21 cellular contexts compared by ENCODE assay signal in genomic region chr17:36652716-36653115, GRCh38. TPM values are rescaled to one million over a fixed set of nuclear protein-coding genes. Genes with fewer than 3 reads are reported as not detected.
A peak's percentile ranks its signal among the peaks of the same experiment; 100 is the strongest.
DNase-seq lines count a peak whose midpoint lies in the region; ATAC-seq, FAIRE-seq and TF ChIP-seq lines count a peak whose summit lies in the region.
"Had no signal": no experiment of that assay in that cellular context is flagged by ENCODE, and none has a peak within 500 bp of the region (broad histone marks: within the 10 kb centered on the region; RNA-seq: fewer than 3 reads in every experiment).

No MANE protein-coding gene starts in this region.

- peaks cover 14 to 70% of the 10 kb centered on the region in 2 experiments for H3K27me3 ChIP-seq in K562 (ENCODE audit: control insufficient read depth in 2 of 2, insufficient read depth in 2 of 2, low read length in 2 of 2)
- peaks cover 28% of the 10 kb centered on the region for H3K27me3 ChIP-seq in hepatocyte

- DNase-seq in Caki2 (ENCODE audit: low read depth) (peak; percentile 6), NCI-H226 (peak; percentile 35), K562 (ENCODE audit: extremely low read depth in 1 of 4, low spot score in 3 of 4) (no peak), hepatocyte (ENCODE audit: low spot score) (peak; percentile 26), DMS114 treated with DMSO at 0.1 percent for 48 hours (lab: John Stamatoyannopoulos, UW; ENCODE audit: unreplicated experiment) (no peak), frontal cortex (ENCODE audit: low spot score in 2 of 2) (no peak)
- DNase-seq in stimulated activated effector memory CD8-positive, alpha-beta T cell treated with anti-CD3 and anti-CD28 coated beads, Interleukin-12 subunit alpha, Interleukin-12 subunit beta, amount 100 ng/mL, for 72 hours (ENCODE audit: low spot score in 2 of 2), result no peak
- DNase-seq: COR-L47, DMS79, HFFc6, NCI-H1930, NCI-H2171, NCI-H774 had no signal

- H3K36me3 ChIP-seq in K562 (ENCODE audit: control insufficient read depth, insufficient read depth, low read length) (no peaks in the 10 kb centered on the region), hepatocyte (replicated peaks; ENCODE audit: insufficient read depth, low read depth) (no peaks in the 10 kb centered on the region)

- H3K4me3 Mint-ChIP-seq in stimulated activated effector memory CD8-positive, alpha-beta T cell treated with anti-CD3 and anti-CD28 coated beads, Interleukin-12 subunit alpha, Interleukin-12 subunit beta, amount 100 ng/mL, for 72 hours, result no peak overlapping the region
- H3K4me3 Mint-ChIP-seq: GM23338, HFFc6 had no signal

- H3K4me1 ChIP-seq in K562 (replicated peaks in 1 of 2; ENCODE audit: control insufficient read depth in 2 of 2, insufficient read depth in 2 of 2, low read length in 2 of 2) (peaks cover 0 to 12% of the 10 kb centered on the region in 2 experiments; a peak in 2 of 5 replicates), hepatocyte (ENCODE audit: insufficient read depth) (peaks cover 3% of the 10 kb centered on the region)

- H3K4me3 ChIP-seq in K562, result no peak overlapping the region
- H3K4me3 ChIP-seq in hepatocyte, result no peak overlapping the region
- H3K4me3 ChIP-seq: GM23338, SK-N-MC had no signal

- no peaks in the 10 kb centered on the region for H3K36me3 Mint-ChIP-seq in stimulated activated effector memory CD8-positive, alpha-beta T cell treated with anti-CD3 and anti-CD28 coated beads, Interleukin-12 subunit alpha, Interleukin-12 subunit beta, amount 100 ng/mL, for 72 hours

- H3K27ac ChIP-seq in K562 (ENCODE audit: extremely low read depth, low read depth, low read length), result no peak overlapping the region
- no peak overlapping the region for H3K27ac ChIP-seq in hepatocyte
- H3K27ac ChIP-seq: C4-2B, SK-N-MC had no signal

- in situ Hi-C loops in Caki2 (cut with HindIII; ENCODE audit: low pct_unique_long_range_greater_than_20kb, low sequenced_read_pairs), result no loop called here
- in situ Hi-C loops in K562 (cut with MboI), result no loop called here

- H4K20me1 ChIP-seq in K562 (replicated peaks; ENCODE audit: control insufficient read depth, insufficient read depth, low read length), result 0 out of 2 replicates have a peak, but pooled peaks cover 4% of the 10 kb centered on the region
- H4K20me1 ChIP-seq in hepatocyte (ENCODE audit: insufficient read depth, poor library complexity, severe bottlenecking), result no peaks in the 10 kb centered on the region

- H3K27ac Mint-ChIP-seq in stimulated activated effector memory CD8-positive, alpha-beta T cell treated with anti-CD3 and anti-CD28 coated beads, Interleukin-12 subunit alpha, Interleukin-12 subunit beta, amount 100 ng/mL, for 72 hours, result no peak overlapping the region
- H3K27ac Mint-ChIP-seq: GM23338, HFFc6 had no signal

- no peak for TF ChIP-seq POLR2A in K562 (conservative IDR thresholded peaks at IDR 0.05)

- CTCF ChIA-PET in K562 (lab: Yijun Ruan, JAX; ENCODE audit: low intra/inter-chr PET ratio), result no interaction called here

- H3K79me2 ChIP-seq in K562 (ENCODE audit: control insufficient read depth, insufficient read depth, low read length) (no peaks in the 10 kb centered on the region), hepatocyte (no peaks in the 10 kb centered on the region)

- no TSS peak for BruUV-seq in K562 (replicated peaks; lab: Mats Ljungman, UMichigan)

- ATAC-seq in K562, result no peak
- no peak for ATAC-seq in stimulated activated effector memory CD8-positive, alpha-beta T cell treated with anti-CD3 and anti-CD28 coated beads, Interleukin-12 subunit alpha, Interleukin-12 subunit beta, amount 100 ng/mL, for 72 hours
- ATAC-seq in GM19467 (IDR thresholded peaks at IDR 0.05; ENCODE audit: unreplicated experiment), result no peak
- ATAC-seq: GM23338, HepG2 had no signal

- TF ChIP-seq CTCF in K562 (IDR thresholded peaks at IDR 0.05 in 2 of 3, conservative IDR thresholded peaks at IDR 0.05 in 1 of 3; ENCODE audit: insufficient read depth in 2 of 3, low read depth in 1 of 3, low read length in 3 of 3), result no peak
- no peak for TF ChIP-seq CTCF in hepatocyte (IDR thresholded peaks at IDR 0.05; ENCODE audit: poor library complexity)

- no peak for TF ChIP-seq RAD21 in K562 (CRISPR knock-in tag; conservative IDR thresholded peaks at IDR 0.05 in 1 of 2, IDR thresholded peaks at IDR 0.05 in 1 of 2)

- 2% methylated on average over 4 of the region's 4 CpGs for WGBS in K562 (ENCODE audit: insufficient coverage, low coverage, missing lambda C conversion rate)
- 67% methylated on average over 4 of the region's 4 CpGs for WGBS in hepatocyte (ENCODE audit: low lambda C conversion rate, missing lambda C conversion rate)

- FAIRE-seq in K562 (lab: Jason Lieb, UNC) (no peak), frontal cortex (lab: Jason Lieb, UNC) (no peak)
- FAIRE-seq: A204.1, G401.6, GM12892, HepG2 had no signal

- intact Hi-C loops in K562 (cut with micrococcal nuclease), result no loop called here

- H3K9ac ChIP-seq in K562 (ENCODE audit: insufficient read depth in 1 of 2, low read depth in 2 of 2, low read length in 2 of 2), result no peak overlapping the region

- H2AFZ ChIP-seq in K562 (ENCODE audit: low read depth, low read length) (no peak overlapping the region), hepatocyte (no peak overlapping the region)
- H2AFZ ChIP-seq: GM23338 had no signal

- TF ChIP-seq EP300 in K562 (IDR thresholded peaks at IDR 0.05; ENCODE audit: low read length), result no peak

- POLR2A ChIA-PET in K562 (lab: Yijun Ruan, JAX), result no interaction called here

- H3K9me3 ChIP-seq in K562 (replicated peaks; ENCODE audit: control insufficient read depth, insufficient read depth, low read depth, low read length) (no peaks in the 10 kb centered on the region), hepatocyte (ENCODE audit: low read depth) (no peaks in the 10 kb centered on the region)

- peaks cover 13% of the 10 kb centered on the region for H3K4me1 Mint-ChIP-seq in stimulated activated effector memory CD8-positive, alpha-beta T cell treated with anti-CD3 and anti-CD28 coated beads, Interleukin-12 subunit alpha, Interleukin-12 subunit beta, amount 100 ng/mL, for 72 hours

- H3K9me3 Mint-ChIP-seq in stimulated activated effector memory CD8-positive, alpha-beta T cell treated with anti-CD3 and anti-CD28 coated beads, Interleukin-12 subunit alpha, Interleukin-12 subunit beta, amount 100 ng/mL, for 72 hours, result no peaks in the 10 kb centered on the region
- H3K9me3 Mint-ChIP-seq: GM23338, HFFc6 had no signal

- no peak overlapping the region for H3K4me2 ChIP-seq in K562 (ENCODE audit: insufficient read depth, low read length)
- no peak overlapping the region for H3K4me2 ChIP-seq in hepatocyte
- H3K4me2 ChIP-seq: GM23338 had no signal

- no peaks in the 10 kb centered on the region for H3K9me2 ChIP-seq in hepatocyte (replicated peaks; ENCODE audit: insufficient read depth)

- no peaks in the 10 kb centered on the region for H3K9me1 ChIP-seq in K562 (ENCODE audit: control insufficient read depth, insufficient read depth, low read length)

TF ChIP-seq in K562, 482 proteins besides CTCF, POLR2A, EP300 and RAD21 (continues in another document):
- TF ChIP-seq KDM1A (IDR thresholded peaks at IDR 0.05), result peak; percentile 17 to 34; a peak in 1 of 4 replicates
- TF ChIP-seq ATF3 (IDR thresholded peaks at IDR 0.05), result peak; percentile 47; the same call in 1 of the 2 replicates
- TF ChIP-seq ATF3 (CRISPR knock-in tag; conservative IDR thresholded peaks at IDR 0.05), result no peak
- TF ChIP-seq, protein P1, sequence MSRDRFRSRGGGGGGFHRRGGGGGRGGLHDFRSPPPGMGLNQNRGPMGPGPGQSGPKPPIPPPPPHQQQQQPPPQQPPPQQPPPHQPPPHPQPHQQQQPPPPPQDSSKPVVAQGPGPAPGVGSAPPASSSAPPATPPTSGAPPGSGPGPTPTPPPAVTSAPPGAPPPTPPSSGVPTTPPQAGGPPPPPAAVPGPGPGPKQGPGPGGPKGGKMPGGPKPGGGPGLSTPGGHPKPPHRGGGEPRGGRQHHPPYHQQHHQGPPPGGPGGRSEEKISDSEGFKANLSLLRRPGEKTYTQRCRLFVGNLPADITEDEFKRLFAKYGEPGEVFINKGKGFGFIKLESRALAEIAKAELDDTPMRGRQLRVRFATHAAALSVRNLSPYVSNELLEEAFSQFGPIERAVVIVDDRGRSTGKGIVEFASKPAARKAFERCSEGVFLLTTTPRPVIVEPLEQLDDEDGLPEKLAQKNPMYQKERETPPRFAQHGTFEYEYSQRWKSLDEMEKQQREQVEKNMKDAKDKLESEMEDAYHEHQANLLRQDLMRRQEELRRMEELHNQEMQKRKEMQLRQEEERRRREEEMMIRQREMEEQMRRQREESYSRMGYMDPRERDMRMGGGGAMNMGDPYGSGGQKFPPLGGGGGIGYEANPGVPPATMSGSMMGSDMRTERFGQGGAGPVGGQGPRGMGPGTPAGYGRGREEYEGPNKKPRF (IDR thresholded peaks at IDR 0.05; ENCODE audit: low read depth, low read length), result no peak

RNA-seq across cellular contexts. Expression of gene MRM1, which starts 51.3 kb away (rescaled TPM):
- total RNA-seq in Caki2 (2014; rRNA removed; shearing (Covaris generic); ENCODE audit: low replicate concordance), result 13.5 and 17.2 TPM in 2 replicates
- 7.6 and 26.8 TPM in 2 replicates for total RNA-seq in K562 (2011; cell fraction: chromatin; rRNA removed; ENCODE audit: low replicate concordance)
- 26.1 and 30.4 TPM in 2 replicates for total RNA-seq in K562 (2011; cell fraction: nucleolus; rRNA removed)
- total RNA-seq in K562 (2011; cell fraction: nucleoplasm; rRNA removed), result 18.8 and 22.1 TPM in 2 replicates
- total RNA-seq in K562 (2014; rRNA removed) (26.1 and 30.5 TPM in 2 replicates), K562 (2014; rRNA removed; fragmentation: Illumina TruSeq; extraction: Trizol) (9.8 and 12.8 TPM in 2 replicates), K562 (2015; rRNA removed; fragmentation: Illumina TruSeq; extraction: Trizol) (21.5 and 22.7 TPM in 2 replicates), K562 (2021) (28.1 and 28.4 TPM in 2 replicates), hepatocyte (4.7 and 5.5 TPM in 2 replicates), frontal cortex (3.3 TPM)
- polyA plus RNA-seq in K562 (2011; rRNA removed) (10.7 and 14.1 TPM in 2 replicates), K562 (2014; fragmentation: Illumina TruSeq; extraction: Trizol) (22.2 and 27.0 TPM in 2 replicates), K562 (2014; fragmentation: Nextera tagmentation; extraction: Ambion mirVana) (1 to 10 TPM in 1 of 2 experiments, under 1 TPM in 1; 0.61 to 1.4 TPM), K562 (2014; rRNA removed) (27.1 and 27.2 TPM in 2 replicates), hepatocyte (4.1 and 5.5 TPM in 2 replicates)
- 11.7 and 37.1 TPM in 2 replicates for polyA plus RNA-seq in K562 (2011; cell fraction: cytosol; rRNA removed)
- 10.4 and 25.5 TPM in 2 replicates for polyA plus RNA-seq in K562 (2011; cell fraction: nucleus; rRNA removed)
- polyA plus RNA-seq in K562 (2012), result 9.7 and 20.2 TPM in 2 replicates
- polyA minus RNA-seq in K562 (2011; rRNA and poly(A)+ RNA removed), result 3.2 and 6.3 TPM in 2 replicates
- 13.0 and 14.2 TPM in 2 replicates for polyA minus RNA-seq in K562 (2011; cell fraction: cytosol; rRNA and poly(A)+ RNA removed)
- 10.3 and 12.9 TPM in 2 replicates for polyA minus RNA-seq in K562 (2011; cell fraction: nucleus; rRNA and poly(A)+ RNA removed)

Comparison
In these comparisons a context has a peak if more than half of its experiments do, and no peak if none do; other contexts are left out.
1. DNase-seq: peak in Caki2 (single experiment), NCI-H226 (single experiment) and hepatocyte (single experiment); none in K562 (0 of 4), DMS114 treated with DMSO at 0.1 percent for 48 hours (single experiment), stimulated activated effector memory CD8-positive, alpha-beta T cell treated with anti-CD3 and anti-CD28 coated beads, Interleukin-12 subunit alpha, Interleukin-12 subunit beta, amount 100 ng/mL, for 72 hours (0 of 2) and frontal cortex (0 of 2).